Comparison of ENCODE assay signal across 17 cellular contexts in the genomic region with DNA sequence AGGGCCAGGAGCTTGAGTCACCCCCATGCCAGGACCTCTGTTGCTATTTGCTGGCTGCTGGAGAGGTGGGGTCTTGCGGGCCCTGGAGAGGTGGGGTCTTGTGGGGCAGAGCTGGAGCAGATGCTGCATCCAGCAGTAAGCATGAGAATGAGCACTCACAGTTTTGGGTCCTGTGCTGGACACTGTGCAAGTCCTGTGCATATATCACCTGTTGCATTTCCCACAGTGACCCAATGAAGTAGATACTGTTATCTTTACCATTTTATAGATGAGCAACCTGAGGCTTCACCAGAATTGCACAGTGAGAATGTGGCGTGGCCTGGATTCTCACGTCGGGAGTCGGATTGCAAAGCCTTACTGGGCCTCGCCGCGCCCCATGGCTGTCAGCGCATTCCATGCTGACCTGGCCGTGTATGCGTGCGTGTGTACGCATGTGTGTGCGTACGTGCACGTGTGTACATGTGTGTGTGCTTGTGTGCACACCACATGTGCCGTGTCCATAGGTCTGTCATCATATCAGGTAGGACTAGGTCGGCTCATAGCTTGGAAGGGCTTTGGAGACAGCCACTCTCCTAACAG. TPM values are rescaled to one million over a fixed set of nuclear protein-coding genes. Genes with fewer than 3 reads are reported as not detected.
DNase-seq lines count a peak whose midpoint lies in the region; ATAC-seq and TF ChIP-seq lines count a peak whose summit lies in the region.
"Had no signal": no experiment of that assay in that cellular context is flagged by ENCODE, and none has a peak within 500 bp of the region (broad histone marks: within the 10 kb centered on the region; RNA-seq: fewer than 3 reads in every experiment).

No MANE protein-coding gene starts in this region.

- CTCF ChIA-PET in HEK293 (lab: Yijun Ruan, JAX), result interaction anchor here (0.8 to 1.9 kb wide), 2 partner anchors 72 to 105 kb away, joined by 3 to 5 read pairs; no protein-coding TSS in a partner anchor
- CTCF ChIA-PET in activated CD4-positive, alpha-beta memory T cell treated with anti-CD3 and anti-CD28 coated beads for 36 hours (lab: Charles Lee), result interaction anchor here (0.6 to 1.0 kb wide), 2 partner anchors 70 to 105 kb away, joined by 3 read pairs; no protein-coding TSS in a partner anchor

- peaks cover 5% of the 10 kb centered on the region for H3K27me3 Mint-ChIP-seq in endothelial cell (ENCODE audit: unreplicated experiment)
- H3K27me3 Mint-ChIP-seq in activated CD4-positive, alpha-beta memory T cell treated with anti-CD3 and anti-CD28 coated beads for 36 hours, result no peaks in the 10 kb centered on the region
- H3K27me3 Mint-ChIP-seq: activated B cell treated with CpG ODN at 0.5 μM for 24 hours; activated naive CD8-positive, alpha-beta T cell had no signal

- H3K36me3 Mint-ChIP-seq in endothelial cell (ENCODE audit: low read depth, unreplicated experiment), result peaks cover 23% of the 10 kb centered on the region
- H3K36me3 Mint-ChIP-seq in activated CD4-positive, alpha-beta memory T cell treated with anti-CD3 and anti-CD28 coated beads for 36 hours, result peaks cover 16% of the 10 kb centered on the region

- H3K9ac ChIP-seq in rectal smooth muscle tissue (ENCODE audit: low read length), result no peak overlapping the region

- no peak for TF ChIP-seq CTCF in HEK293 (tag by site-specific recombination; IDR thresholded peaks at IDR 0.05)
- TF ChIP-seq CTCF in endothelial cell (IDR thresholded peaks at IDR 0.05; ENCODE audit: unreplicated experiment), result no peak

- H3K36me3 ChIP-seq in HEK293 (ENCODE audit: control insufficient read depth in 2 of 2, insufficient read depth in 1 of 2, low read length in 2 of 2) (peaks cover 10 to 34% of the 10 kb centered on the region in 2 experiments; a peak in 2 of 3 replicates), rectal smooth muscle tissue (ENCODE audit: control insufficient read depth, insufficient read depth, low read length) (peaks cover 10% of the 10 kb centered on the region)

- intact Hi-C loops in activated CD4-positive, alpha-beta memory T cell treated with anti-CD3 and anti-CD28 coated beads for 36 hours (cut with micrococcal nuclease), result loop anchor here (5.0 kb wide), 1 partner anchor 103 kb away; no protein-coding TSS in a partner anchor

- no peak overlapping the region for H3K27ac Mint-ChIP-seq in endothelial cell (ENCODE audit: unreplicated experiment)
- no peak overlapping the region for H3K27ac Mint-ChIP-seq in activated CD4-positive, alpha-beta memory T cell treated with anti-CD3 and anti-CD28 coated beads for 36 hours
- H3K27ac Mint-ChIP-seq: activated B cell treated with CpG ODN at 0.5 μM for 24 hours; activated naive CD8-positive, alpha-beta T cell had no signal

- H3K27me3 ChIP-seq in rectal smooth muscle tissue (ENCODE audit: control insufficient read depth, insufficient read depth, low read length), result no peaks in the 10 kb centered on the region
- H3K27me3 ChIP-seq: foreskin keratinocyte had no signal

- POLR2A ChIA-PET in HEK293 (lab: Yijun Ruan, JAX), result no interaction called here
- POLR2A ChIA-PET in activated CD4-positive, alpha-beta memory T cell treated with anti-CD3 and anti-CD28 coated beads for 36 hours (lab: Charles Lee), result no interaction called here

- H3K27ac ChIP-seq in HEK293 (ENCODE audit: extremely low read depth, low read depth, low read length) (no peak overlapping the region), rectal smooth muscle tissue (ENCODE audit: low read depth, low read length) (peak overlapping the region; percentile 1)
- H3K27ac ChIP-seq: foreskin keratinocyte had no signal

- H3K4me3 Mint-ChIP-seq in endothelial cell (ENCODE audit: unreplicated experiment), result peak overlapping the region; percentile 70
- H3K4me3 Mint-ChIP-seq in activated CD4-positive, alpha-beta memory T cell treated with anti-CD3 and anti-CD28 coated beads for 36 hours, result no peak overlapping the region
- H3K4me3 Mint-ChIP-seq: activated B cell treated with CpG ODN at 0.5 μM for 24 hours; activated naive CD8-positive, alpha-beta T cell had no signal

- H3K4me3 ChIP-seq in HEK293 (ENCODE audit: low read depth, low read length) (no peak overlapping the region), rectal smooth muscle tissue (ENCODE audit: low read length) (no peak overlapping the region)

- ATAC-seq in GM18517 (IDR thresholded peaks at IDR 0.05; ENCODE audit: unreplicated experiment) (no peak), GM21528 (IDR thresholded peaks at IDR 0.05; ENCODE audit: low FRiP score, unreplicated experiment) (no peak)
- ATAC-seq: foreskin keratinocyte, PC-3 had no signal

- H3K9me3 ChIP-seq in HEK293 (ENCODE audit: control insufficient read depth, insufficient read depth, low read depth, low read length), result no peaks in the 10 kb centered on the region

- H3K9me3 Mint-ChIP-seq in endothelial cell (ENCODE audit: unreplicated experiment), result no peaks in the 10 kb centered on the region
- H3K9me3 Mint-ChIP-seq in activated CD4-positive, alpha-beta memory T cell treated with anti-CD3 and anti-CD28 coated beads for 36 hours, result no peaks in the 10 kb centered on the region
- H3K9me3 Mint-ChIP-seq: activated B cell treated with CpG ODN at 0.5 μM for 24 hours had no signal

- H3K4me1 Mint-ChIP-seq in endothelial cell (ENCODE audit: unreplicated experiment), result no peaks in the 10 kb centered on the region
- no peaks in the 10 kb centered on the region for H3K4me1 Mint-ChIP-seq in activated CD4-positive, alpha-beta memory T cell treated with anti-CD3 and anti-CD28 coated beads for 36 hours (ENCODE audit: low read depth)
- H3K4me1 Mint-ChIP-seq: activated B cell treated with CpG ODN at 0.5 μM for 24 hours had no signal

- DNase-seq in endothelial cell (ENCODE audit: low spot score), result no peak
- no peak for DNase-seq in activated CD4-positive, alpha-beta memory T cell treated with anti-CD3 and anti-CD28 coated beads for 36 hours
- DNase-seq: activated B cell treated with CpG ODN at 0.5 μM for 24 hours; activated T-cell treated with anti-CD3 and anti-CD28 coated beads, Interleukin-2, amount 50 U/mL, for 48 hours; cortex of kidney; DMS79 treated with DMSO at 0.1 percent for 48 hours; foreskin keratinocyte; midbrain; NCI-H1436; NCI-H748 treated with DMSO at 0.1 percent for 48 hours; PC-3; retina had no signal

- peaks cover 10% of the 10 kb centered on the region for H3K4me1 ChIP-seq in HEK293 (ENCODE audit: control insufficient read depth, insufficient read depth, low read length)
- peaks cover 16% of the 10 kb centered on the region for H3K4me1 ChIP-seq in rectal smooth muscle tissue (ENCODE audit: control insufficient read depth, insufficient read depth, low read length)

TF ChIP-seq in HEK293, 187 proteins besides CTCF, POLR2A, EP300 and RAD21 (continues in another document):
- TF ChIP-seq ZNF510 (tag by site-specific recombination; IDR thresholded peaks at IDR 0.05; ENCODE audit: insufficient replicate concordance) (no peak), ZNF596 (tag by site-specific recombination; IDR thresholded peaks at IDR 0.05) (no peak), ZBTB21 (tag by site-specific recombination; IDR thresholded peaks at IDR 0.05) (no peak), ZNF19 (tag by site-specific recombination; IDR thresholded peaks at IDR 0.05; ENCODE audit: low read depth) (no peak), ZSCAN23 (tag by site-specific recombination; IDR thresholded peaks at IDR 0.05) (no peak), MZF1 (tag by site-specific recombination; IDR thresholded peaks at IDR 0.05; ENCODE audit: borderline replicate concordance) (no peak), SP2 (tag by site-specific recombination; IDR thresholded peaks at IDR 0.05) (no peak), SCRT2 (tag by site-specific recombination; IDR thresholded peaks at IDR 0.05) (peak; percentile 95), MYNN (tag by site-specific recombination; IDR thresholded peaks at IDR 0.05; ENCODE audit: borderline replicate concordance) (no peak), ZNF423 (tag by site-specific recombination; IDR thresholded peaks at IDR 0.05) (no peak), ZNF549 (tag by site-specific recombination; IDR thresholded peaks at IDR 0.05) (no peak)
- TF ChIP-seq, protein P1, sequence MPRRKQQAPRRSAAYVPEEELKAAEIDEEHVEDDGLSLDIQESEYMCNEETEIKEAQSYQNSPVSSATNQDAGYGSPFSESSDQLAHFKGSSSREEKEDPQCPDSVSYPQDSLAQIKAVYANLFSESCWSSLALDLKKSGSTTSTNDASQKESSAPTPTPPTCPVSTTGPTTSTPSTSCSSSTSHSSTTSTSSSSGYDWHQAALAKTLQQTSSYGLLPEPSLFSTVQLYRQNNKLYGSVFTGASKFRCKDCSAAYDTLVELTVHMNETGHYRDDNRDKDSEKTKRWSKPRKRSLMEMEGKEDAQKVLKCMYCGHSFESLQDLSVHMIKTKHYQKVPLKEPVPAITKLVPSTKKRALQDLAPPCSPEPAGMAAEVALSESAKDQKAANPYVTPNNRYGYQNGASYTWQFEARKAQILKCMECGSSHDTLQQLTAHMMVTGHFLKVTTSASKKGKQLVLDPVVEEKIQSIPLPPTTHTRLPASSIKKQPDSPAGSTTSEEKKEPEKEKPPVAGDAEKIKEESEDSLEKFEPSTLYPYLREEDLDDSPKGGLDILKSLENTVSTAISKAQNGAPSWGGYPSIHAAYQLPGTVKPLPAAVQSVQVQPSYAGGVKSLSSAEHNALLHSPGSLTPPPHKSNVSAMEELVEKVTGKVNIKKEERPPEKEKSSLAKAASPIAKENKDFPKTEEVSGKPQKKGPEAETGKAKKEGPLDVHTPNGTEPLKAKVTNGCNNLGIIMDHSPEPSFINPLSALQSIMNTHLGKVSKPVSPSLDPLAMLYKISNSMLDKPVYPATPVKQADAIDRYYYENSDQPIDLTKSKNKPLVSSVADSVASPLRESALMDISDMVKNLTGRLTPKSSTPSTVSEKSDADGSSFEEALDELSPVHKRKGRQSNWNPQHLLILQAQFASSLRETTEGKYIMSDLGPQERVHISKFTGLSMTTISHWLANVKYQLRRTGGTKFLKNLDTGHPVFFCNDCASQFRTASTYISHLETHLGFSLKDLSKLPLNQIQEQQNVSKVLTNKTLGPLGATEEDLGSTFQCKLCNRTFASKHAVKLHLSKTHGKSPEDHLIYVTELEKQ (tag by site-specific recombination; IDR thresholded peaks at IDR 0.05; ENCODE audit: borderline replicate concordance), result no peak

RNA-seq across cellular contexts. Expression of gene COA8, which starts 12.0 kb away (rescaled TPM):
- 45.2 TPM for total RNA-seq in endothelial cell (ENCODE audit: unreplicated experiment)
- total RNA-seq in activated CD4-positive, alpha-beta memory T cell treated with anti-CD3 and anti-CD28 coated beads for 36 hours, result 10 to 100 TPM; 46.2 to 48.9 TPM

RNA-seq across cellular contexts. Expression of gene BAG5, which starts 12.3 kb away (rescaled TPM):
- total RNA-seq in endothelial cell (ENCODE audit: unreplicated experiment), result 39.9 TPM
- total RNA-seq in activated CD4-positive, alpha-beta memory T cell treated with anti-CD3 and anti-CD28 coated beads for 36 hours, result 10 to 100 TPM; 23.2 to 23.8 TPM

RNA-seq across cellular contexts. Expression of gene TRMT61A, which starts 45.8 kb away (rescaled TPM):
- 6.1 TPM for total RNA-seq in endothelial cell (ENCODE audit: unreplicated experiment)
- 1 to 10 TPM; 7.4 to 7.6 TPM for total RNA-seq in activated CD4-positive, alpha-beta memory T cell treated with anti-CD3 and anti-CD28 coated beads for 36 hours

RNA-seq across cellular contexts. Expression of gene CKB, which starts 52.2 kb away (rescaled TPM):
- 23.1 TPM for total RNA-seq in endothelial cell (ENCODE audit: unreplicated experiment)
- total RNA-seq in activated CD4-positive, alpha-beta memory T cell treated with anti-CD3 and anti-CD28 coated beads for 36 hours, result 1 to 10 TPM; 5.9 to 6.1 TPM

RNA-seq across cellular contexts. Expression of gene KLC1, which starts 54.2 kb away (rescaled TPM):
- total RNA-seq in endothelial cell (ENCODE audit: unreplicated experiment), result 220 TPM
- 100 to 1,000 TPM; 119 to 130 TPM for total RNA-seq in activated CD4-positive, alpha-beta memory T cell treated with anti-CD3 and anti-CD28 coated beads for 36 hours
